9 cellular contexts compared by ENCODE assay signal in genomic region chr4:71685975-71686374, GRCh38.
"Had no signal": no experiment of that assay in that cellular context is flagged by ENCODE, and none has a peak within 500 bp of the region (broad histone marks: within the 10 kb centered on the region; RNA-seq: fewer than 3 reads in every experiment).

No MANE protein-coding gene starts in this region.

- H3K9me3 Mint-ChIP-seq: H9, IgD-negative memory B cell had no signal

- H3K27ac ChIP-seq: GM23248, HL-60 had no signal

- H3K4me3 ChIP-seq: GM23248 had no signal

- H2AFZ ChIP-seq: GM23248 had no signal

- DNase-seq: GM23248, H9, HCEC 1CT, KBM-7 had no signal

- H3K4me3 Mint-ChIP-seq: H9, IgD-negative memory B cell had no signal

- H3K4me1 Mint-ChIP-seq: IgD-negative memory B cell had no signal

- H3K36me3 Mint-ChIP-seq: IgD-negative memory B cell had no signal

- ATAC-seq: HepG2 had no signal

- FAIRE-seq: H1, H54, HepG2 had no signal

- H3K27ac Mint-ChIP-seq: H9, IgD-negative memory B cell had no signal

- H3K9ac ChIP-seq: GM23248 had no signal
